26 cellular contexts compared by ENCODE assay signal in the genomic region with DNA sequence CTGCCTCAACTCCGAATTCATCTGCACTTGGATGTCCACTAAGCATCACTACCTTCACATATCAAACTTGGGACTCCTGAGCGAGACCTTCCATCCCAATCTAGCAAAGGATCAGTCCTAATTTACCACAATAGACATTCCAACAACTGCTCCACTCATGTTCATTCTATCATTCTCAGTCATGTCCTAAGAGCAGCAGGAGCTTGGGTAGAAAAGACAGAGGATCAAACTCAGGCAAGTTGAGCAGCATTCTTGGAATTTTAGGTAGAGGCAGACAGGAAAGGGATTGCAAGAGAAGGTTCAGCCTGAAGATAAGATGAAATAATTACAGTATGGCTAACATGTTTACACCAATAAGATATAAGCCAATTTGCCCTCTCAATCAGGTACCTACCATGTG.
"Had no signal": no experiment of that assay in that cellular context is flagged by ENCODE, and none has a peak within 500 bp of the region (broad histone marks: within the 10 kb centered on the region; RNA-seq: fewer than 3 reads in every experiment).

No MANE protein-coding gene starts in this region.

- H3K9me3 Mint-ChIP-seq: nephron, neural progenitor cell had no signal

- H3K4me2 ChIP-seq: hepatocyte, neural progenitor cell had no signal

- H3K9ac ChIP-seq: neural progenitor cell, parathyroid adenoma had no signal

- H3K27me3 Mint-ChIP-seq: naive thymus-derived CD4-positive, alpha-beta T cell; progenitor cell of endocrine pancreas had no signal

- H3K9me3 ChIP-seq: gastrocnemius medialis, heart left ventricle, left lung, right lobe of liver, stomach, thyroid gland, upper lobe of left lung had no signal

- H3K4me3 ChIP-seq: dorsolateral prefrontal cortex, gastrocnemius medialis, heart left ventricle, hepatocyte, left lung, neural progenitor cell, right lobe of liver, stomach, thyroid gland, upper lobe of left lung had no signal

- H2AFZ ChIP-seq: hepatocyte, neural progenitor cell, parathyroid adenoma had no signal

- H3K27ac Mint-ChIP-seq: naive thymus-derived CD4-positive, alpha-beta T cell; nephron; neural progenitor cell; progenitor cell of endocrine pancreas had no signal

- H3K27ac ChIP-seq: dorsolateral prefrontal cortex, epithelial cell of prostate, gastrocnemius medialis, heart left ventricle, hepatocyte, left lung, neural progenitor cell, parathyroid adenoma, right lobe of liver, stomach, thyroid gland, upper lobe of left lung had no signal

- H3K4me3 Mint-ChIP-seq: naive thymus-derived CD4-positive, alpha-beta T cell; nephron; neural progenitor cell had no signal

- H3K27me3 ChIP-seq: dorsolateral prefrontal cortex, gastrocnemius medialis, heart left ventricle, hepatocyte, left lung, neural progenitor cell, right lobe of liver, stomach, thyroid gland, upper lobe of left lung had no signal

- H3K4me1 ChIP-seq: neural progenitor cell, parathyroid adenoma, right lobe of liver had no signal

- ATAC-seq: esophagus mucosa; gastrocnemius medialis; heart left ventricle; left cardiac atrium; left lung; naive thymus-derived CD4-positive, alpha-beta T cell; right lobe of liver had no signal

- H3K4me1 Mint-ChIP-seq: nephron, neural progenitor cell had no signal

- DNase-seq: dorsolateral prefrontal cortex; effector CD4-positive, alpha-beta T cell; foreskin fibroblast; gastrocnemius medialis; heart left ventricle; left cardiac atrium; left lung; mesenchymal stem cell; midbrain; naive thymus-derived CD4-positive, alpha-beta T cell; right lobe of liver; small intestine; stimulated activated CD4-positive, alpha-beta T cell treated with anti-CD3 and anti-CD28 coated beads, Interleukin-1b, Interleukin-23, amount 100 ng/mL, for 48 hours; stimulated activated CD4-positive, alpha-beta T cell treated with anti-CD3 and anti-CD28 coated beads, Interleukin-4, amount 100 ng/mL, for 1 hour; stimulated activated CD8-positive, alpha-beta memory T cell treated with anti-CD3 and anti-CD28 coated beads, Interleukin-4, amount 100 ng/mL, for 48 hours; stimulated activated naive CD4-positive, alpha-beta T cell treated with Interleukin-2 at 50 U/mL for 16 hours; stomach; thyroid gland; upper lobe of left lung had no signal

- H3K36me3 ChIP-seq: gastrocnemius medialis, left lung, right lobe of liver, thyroid gland, upper lobe of left lung had no signal
